13 cellular contexts compared by ENCODE assay signal in genomic region chr5:113153512-113154097, GRCh38.
A peak's percentile ranks its signal among the peaks of the same experiment; 100 is the strongest.
DNase-seq lines count a peak whose midpoint lies in the region; ATAC-seq and TF ChIP-seq lines count a peak whose summit lies in the region.
"Had no signal": no experiment of that assay in that cellular context is flagged by ENCODE, and none has a peak within 500 bp of the region (broad histone marks: within the 10 kb centered on the region; RNA-seq: fewer than 3 reads in every experiment).

No MANE protein-coding gene starts in this region.

- no peaks in the 10 kb centered on the region for H3K79me2 ChIP-seq in osteoblast (ENCODE audit: insufficient read depth, low read length)

- DNase-seq in AG10803 (ENCODE audit: low read depth): peak; percentile 63
- DNase-seq in HS-5 (ENCODE audit: low read depth): peak; percentile 68
- DNase-seq in fibroblast of gingiva (ENCODE audit: low read depth): peak; percentile 54
- DNase-seq in osteoblast (ENCODE audit: insufficient read length, low spot score, missing footprints): peak; percentile 58
- DNase-seq in NCI-H2196 (lab: John Stamatoyannopoulos, UW; ENCODE audit: unreplicated experiment): no peak
- DNase-seq in NCI-H345 treated with DMSO at 0.1 percent for 48 hours (lab: John Stamatoyannopoulos, UW; ENCODE audit: unreplicated experiment): no peak
- no peak for DNase-seq in CD4-positive, alpha-beta memory T cell
- DNase-seq: C1 segment of cervical spinal cord, NCI-H1417, NCI-H187 treated with DMSO at 0.1 percent for 48 hours, NCI-H446 had no signal

- H3K4me3 ChIP-seq in AG10803 (ENCODE audit: low read length) (no peak overlapping the region), osteoblast (ENCODE audit: insufficient read depth, low read length) (no peak overlapping the region)
- H3K4me3 ChIP-seq in CD4-positive, alpha-beta memory T cell (ENCODE audit: low read length in 2 of 2): no peak overlapping the region

- no peak overlapping the region for H3K4me2 ChIP-seq in osteoblast (ENCODE audit: insufficient read depth, low read length)

- CTCF ChIA-PET in CD4-positive, alpha-beta memory T cell (lab: Charles Lee; ENCODE audit: partially characterized antibody): no interaction called here

- intact Hi-C loops in CD4-positive, alpha-beta memory T cell (cut with micrococcal nuclease): no loop called here

- H3K36me3 Mint-ChIP-seq in CD4-positive, alpha-beta memory T cell: peaks cover 0 to 5% of the 10 kb centered on the region in 2 donors

- POLR2A ChIA-PET in CD4-positive, alpha-beta memory T cell (lab: Charles Lee; ENCODE audit: partially characterized antibody): no interaction called here

- no peak overlapping the region for H3K4me3 Mint-ChIP-seq in CD4-positive, alpha-beta memory T cell

- TF ChIP-seq CTCF in AG10803 (conservative IDR thresholded peaks at IDR 0.05; ENCODE audit: low read length) (no peak), osteoblast (IDR thresholded peaks at IDR 0.05; ENCODE audit: extremely low read depth, low read depth, low read length) (no peak)

- no peaks in the 10 kb centered on the region for H3K27me3 ChIP-seq in osteoblast (ENCODE audit: insufficient read depth, low read length)
- no peaks in the 10 kb centered on the region for H3K27me3 ChIP-seq in CD4-positive, alpha-beta memory T cell (ENCODE audit: insufficient read depth, low read length)

- peaks cover 9% of the 10 kb centered on the region for H3K4me1 ChIP-seq in osteoblast (ENCODE audit: insufficient read depth, low read length)
- no peaks in the 10 kb centered on the region for H3K4me1 ChIP-seq in CD4-positive, alpha-beta memory T cell (ENCODE audit: insufficient read depth, low read length)

- no peaks in the 10 kb centered on the region for H3K36me3 ChIP-seq in osteoblast (ENCODE audit: insufficient read depth, low read length)
- no peaks in the 10 kb centered on the region for H3K36me3 ChIP-seq in CD4-positive, alpha-beta memory T cell (ENCODE audit: insufficient read depth, low read length)

- H3K9me3 Mint-ChIP-seq in CD4-positive, alpha-beta memory T cell: no peaks in the 10 kb centered on the region

- no peaks in the 10 kb centered on the region for H4K20me1 ChIP-seq in osteoblast (ENCODE audit: insufficient read depth, low read length)

- H3K27me3 Mint-ChIP-seq in CD4-positive, alpha-beta memory T cell: no peaks in the 10 kb centered on the region

- H3K9me3 ChIP-seq in osteoblast (ENCODE audit: low read depth, low read length): no peaks in the 10 kb centered on the region
- H3K9me3 ChIP-seq in CD4-positive, alpha-beta memory T cell (ENCODE audit: control insufficient read depth in 1 of 2, low read length in 2 of 2): no peaks in the 10 kb centered on the region

- no peaks in the 10 kb centered on the region for H3K4me1 Mint-ChIP-seq in CD4-positive, alpha-beta memory T cell

- ATAC-seq in HG03432 (IDR thresholded peaks at IDR 0.05; ENCODE audit: unreplicated experiment): no peak

- H2AFZ ChIP-seq in osteoblast (ENCODE audit: low read length): no peak overlapping the region

- no peak overlapping the region for H3K27ac ChIP-seq in osteoblast (ENCODE audit: low read depth, low read length)
- no peak overlapping the region for H3K27ac ChIP-seq in CD4-positive, alpha-beta memory T cell (ENCODE audit: low read depth, low read length)
- H3K27ac ChIP-seq: RWPE1 had no signal

- no peak overlapping the region for H3K27ac Mint-ChIP-seq in CD4-positive, alpha-beta memory T cell

Comparison
In these comparisons a context has a peak if more than half of its experiments do, and no peak if none do; other contexts are left out.
1. DNase-seq: peak in AG10803 (single experiment), HS-5 (single experiment), fibroblast of gingiva (single experiment) and osteoblast (single experiment); none in NCI-H2196 (single experiment), NCI-H345 treated with DMSO at 0.1 percent for 48 hours (single experiment) and CD4-positive, alpha-beta memory T cell (0 of 5).